ENCODE assay signal across 8 cellular contexts in the genomic region with DNA sequence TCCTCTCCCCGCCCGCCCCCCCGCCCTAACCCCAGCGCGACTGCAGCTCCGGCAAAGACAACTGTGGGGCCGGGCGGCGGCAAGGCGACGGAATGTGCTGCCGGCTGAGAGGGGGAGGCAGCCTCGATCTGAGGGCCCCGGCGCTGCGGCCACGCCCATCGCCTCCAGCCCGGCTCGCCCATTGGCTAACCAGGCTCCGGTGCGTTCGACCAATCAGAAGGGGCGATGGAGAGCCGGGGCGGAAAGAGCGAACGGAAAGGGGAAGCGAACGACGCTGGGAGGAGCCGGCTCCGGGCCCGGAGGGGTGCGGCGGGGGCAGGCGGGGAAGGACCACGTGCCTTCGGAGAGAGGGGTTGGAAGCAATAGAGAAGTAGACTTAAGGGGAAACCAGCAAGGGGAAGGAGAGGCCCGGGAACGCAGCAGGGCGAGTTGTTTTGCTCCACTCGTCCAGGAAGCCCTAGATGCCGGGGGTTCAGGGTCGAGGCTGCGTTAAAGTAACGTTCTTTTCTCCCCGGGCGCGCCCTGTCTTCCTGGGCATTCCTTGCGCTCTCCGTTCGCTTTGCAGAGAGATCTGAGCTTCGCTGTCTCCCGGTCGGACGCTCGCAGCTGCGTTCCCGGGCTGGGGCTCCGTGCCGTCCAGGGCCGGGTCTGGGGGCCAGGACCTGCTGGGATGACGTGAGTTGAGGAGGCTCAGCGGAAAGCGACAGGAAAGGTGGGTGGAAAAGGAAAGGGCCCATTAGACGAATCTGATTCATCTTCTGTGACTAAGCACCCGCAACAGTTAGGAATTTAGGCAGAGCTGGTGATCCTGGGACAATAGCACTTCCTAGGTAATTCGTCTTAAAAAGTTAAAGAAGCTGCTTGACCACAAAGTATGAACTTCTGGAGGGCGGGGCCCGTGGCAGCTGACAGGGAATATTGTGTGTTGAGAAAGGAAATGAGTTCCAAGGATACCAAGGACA. TPM values are rescaled to one million over a fixed set of nuclear protein-coding genes. Genes with fewer than 3 reads are reported as not detected.
DNase-seq lines count a peak whose midpoint lies in the region; ATAC-seq, FAIRE-seq and TF ChIP-seq lines count a peak whose summit lies in the region.

Gene KPNA4, minus strand, starts transcription at position 130 of the 962 bp plus-strand sequence. CDS start 289 bp downstream, outside the sequence.

- H3K4ac ChIP-seq in H1 (replicated peaks; ENCODE audit: insufficient read length, low read depth, low read length) = peak within 1 kb of the TSS; percentile 23
- peak within 1 kb of the TSS; percentile 84 to 85 for H3K4ac ChIP-seq in mesenchymal stem cell (ENCODE audit: low read depth in 1 of 2, low read length in 2 of 2)

- H3K18ac ChIP-seq in H1 (ENCODE audit: extremely low read depth, low read length) = peak within 1 kb of the TSS; percentile 86
- H3K18ac ChIP-seq in mesenchymal stem cell (ENCODE audit: low read depth in 1 of 2, low read length in 2 of 2) = peak within 1 kb of the TSS; percentile 89 to 94

- peaks cover 2 to 10% of the 10 kb centered on the region in 2 experiments for H4K20me1 ChIP-seq in H1 (replicated peaks in 1 of 2; ENCODE audit: control insufficient read depth in 1 of 2, insufficient read depth in 2 of 2, low read length in 2 of 2)

- H2BK20ac ChIP-seq in H1 (ENCODE audit: low read length) = no peak within 1 kb of the TSS

- H3K9ac ChIP-seq in H1 (replicated peaks in 1 of 4; ENCODE audit: extremely low read depth in 1 of 4, low read depth in 3 of 4, low read length in 3 of 4) (peak within 1 kb of the TSS; percentile 82 to 97 (median 87)), mesenchymal stem cell (ENCODE audit: low read length) (peak within 1 kb of the TSS; percentile 98)

- POLR2A ChIA-PET in H1 (lab: Charles Lee; ENCODE audit: partially characterized antibody) = interaction anchor here (0.7 to 4.4 kb wide), 9 partner anchors 9 to 656 kb away, joined by 3 to 25 read pairs (median 4); partner anchors contain the start of genes NMD3, PPM1L and TRIM59

- H2BK120ac ChIP-seq in H1 (replicated peaks; ENCODE audit: low read depth, low read length) = no peak within 1 kb of the TSS
- H2BK120ac ChIP-seq in mesenchymal stem cell (ENCODE audit: low read depth, low read length) = peak within 1 kb of the TSS; percentile 93

- ATAC-seq in GM21367 (IDR thresholded peaks at IDR 0.05; ENCODE audit: unreplicated experiment) = peak; percentile 90

- H3K79me2 ChIP-seq in H1 (ENCODE audit: control insufficient read depth in 1 of 2, insufficient read depth in 2 of 2, low read length in 2 of 2) = peaks cover 8 to 43% of the 10 kb centered on the region in 2 experiments

- CTCF ChIA-PET in H1 (lab: Charles Lee; ENCODE audit: partially characterized antibody) = interaction anchor here (0.8 kb wide), 1 partner anchor 16 kb away, joined by 4 read pairs; no protein-coding TSS in a partner anchor

- H3K4me3 ChIP-seq in H1 (ENCODE audit: extremely low read depth in 1 of 4, insufficient read depth in 2 of 4, low read depth in 3 of 4, low read length in 4 of 4) (peak within 1 kb of the TSS; percentile 76 to 91 (median 82)), mesenchymal stem cell (ENCODE audit: insufficient read depth in 1 of 2, low read depth in 1 of 2, low read length in 2 of 2) (peak within 1 kb of the TSS; percentile 88 to 93)

- H2BK15ac ChIP-seq in H1 (ENCODE audit: low read length) = no peak within 1 kb of the TSS; the same call in 1 of the 2 replicates
- peak within 1 kb of the TSS; percentile 93 for H2BK15ac ChIP-seq in mesenchymal stem cell (ENCODE audit: low read depth, poor library complexity, severe bottlenecking)

- peaks cover 8% of the 10 kb centered on the region; the same call in 1 of the 2 replicates for H3K23me2 ChIP-seq in H1 (ENCODE audit: low read depth, low read length)

- TF ChIP-seq EP300 in H1 (IDR thresholded peaks at IDR 0.05; ENCODE audit: borderline replicate concordance in 1 of 2, low read depth in 2 of 2, low read length in 2 of 2) = no peak

- H2BK12ac ChIP-seq in H1 (ENCODE audit: low read depth, low read length) (no peak within 1 kb of the TSS; the same call in 1 of the 2 replicates), mesenchymal stem cell (ENCODE audit: low read length in 2 of 2) (peak within 1 kb of the TSS in 1 of 2 experiments; percentile 28)

- TF ChIP-seq POLR2A in H1 (IDR thresholded peaks at IDR 0.05; ENCODE audit: control extremely low read depth in 1 of 2, low read depth in 2 of 2, low read length in 2 of 2) = peak; percentile 81 to 84

- peak within 1 kb of the TSS; percentile 84 for H2BK5ac ChIP-seq in H1 (ENCODE audit: low read depth, low read length)
- peak within 1 kb of the TSS; percentile 83 for H2BK5ac ChIP-seq in mesenchymal stem cell (ENCODE audit: low read depth, low read length, poor library complexity, severe bottlenecking)

- H3K23ac ChIP-seq in H1 (ENCODE audit: insufficient read length) (no peak within 1 kb of the TSS), mesenchymal stem cell (ENCODE audit: low read length in 2 of 2) (no peak within 1 kb of the TSS)

- FAIRE-seq in HTR-8/SVneo (lab: Jason Lieb, UNC) (peak; percentile 89), H1 (lab: Jason Lieb, UNC) (no peak)

- no peak within 1 kb of the TSS for H3K14ac ChIP-seq in H1 (ENCODE audit: insufficient read length)
- peak within 1 kb of the TSS; percentile 94 to 96 for H3K14ac ChIP-seq in mesenchymal stem cell (ENCODE audit: low read length in 2 of 2)

- peaks cover 7 to 8% of the 10 kb centered on the region in 2 experiments; a peak in 2 of 4 replicates for H3K9me3 ChIP-seq in H1 (ENCODE audit: insufficient read depth in 2 of 2, low read depth in 1 of 2, low read length in 1 of 2)
- no peaks in the 10 kb centered on the region for H3K9me3 ChIP-seq in mesenchymal stem cell (ENCODE audit: control insufficient read depth, low read length)

- WGBS in H1 (ENCODE audit: extremely low coverage in 1 of 2, insufficient coverage in 1 of 2, insufficient read length in 1 of 2, insufficient replicate concordance in 2 of 2, low coverage in 1 of 2, low lambda C conversion rate in 2 of 2, missing lambda C conversion rate in 1 of 2), 2 experiments = 0% methylated on average over 46 of the region's 71 CpGs; no CpG with 5 or more reads in 1 of the 2 experiments
- under 1% methylated on average over 64 of the region's 71 CpGs for WGBS in mesenchymal stem cell

- H2AFZ ChIP-seq in H1 (ENCODE audit: low read length) = peak within 1 kb of the TSS; percentile 70
- H2AFZ ChIP-seq in mesenchymal stem cell (ENCODE audit: low read depth, low read length) = peak within 1 kb of the TSS; percentile 87

- H4K8ac ChIP-seq in H1 (ENCODE audit: extremely low read depth, insufficient read depth, low read length) (peak within 1 kb of the TSS; percentile 94), mesenchymal stem cell (ENCODE audit: low read length) (peak within 1 kb of the TSS; percentile 16)

- H3K27ac ChIP-seq in H1 (ENCODE audit: low read depth, low read length) (peak within 1 kb of the TSS; percentile 91), mesenchymal stem cell (ENCODE audit: low read length, poor library complexity, severe bottlenecking) (peak within 1 kb of the TSS; percentile 99)

- peak within 1 kb of the TSS; percentile 82 for H4K91ac ChIP-seq in H1 (replicated peaks; ENCODE audit: insufficient read length, low read length)
- H4K91ac ChIP-seq in mesenchymal stem cell (ENCODE audit: low read length) = peak within 1 kb of the TSS; percentile 82

- no peaks in the 10 kb centered on the region for H3K79me1 ChIP-seq in H1 (ENCODE audit: low read depth, low read length)
- peaks cover 14% of the 10 kb centered on the region for H3K79me1 ChIP-seq in mesenchymal stem cell (replicated peaks; ENCODE audit: low read length, poor library complexity, severe bottlenecking)

- DNase-seq in COLO829 (ENCODE audit: low spot score) (peak; percentile 96), HTR-8/SVneo (ENCODE audit: insufficient read length, low spot score) (peak; percentile 96), NOMO-1 treated with dmso at 0.1 percent for 144 hours (lab: John Stamatoyannopoulos, UW; ENCODE audit: unreplicated experiment) (peak; percentile 100), H1 (ENCODE audit: low read depth in 1 of 2, low spot score in 2 of 2) (peak; percentile 92 to 95), mesenchymal stem cell (peak; percentile 98)
- DNase-seq in activated CD8-positive, alpha-beta memory T cell treated with anti-CD3 and anti-CD28 coated beads for 48 hours (ENCODE audit: low read depth in 2 of 3, low spot score in 2 of 3) = peak; percentile 73 to 94 (median 88)
- peak; percentile 96 for DNase-seq in stimulated activated CD8-positive, alpha-beta memory T cell treated with anti-CD3 and anti-CD28 coated beads, Interleukin-12 subunit alpha, Interleukin-12 subunit beta, amount 100 ng/mL, for 4 hours (ENCODE audit: low read depth)

- peaks cover 0 to 4% (median 1%) of the 10 kb centered on the region in 4 experiments; a peak in 4 of 7 replicates for H3K4me1 ChIP-seq in H1 (replicated peaks in 1 of 4; ENCODE audit: control insufficient read depth in 3 of 4, insufficient read depth in 4 of 4, low read length in 3 of 4)
- peaks cover 2% of the 10 kb centered on the region for H3K4me1 ChIP-seq in mesenchymal stem cell (ENCODE audit: control insufficient read depth, insufficient read depth, low read depth, low read length)

- H3K4me2 ChIP-seq in H1 (ENCODE audit: insufficient read depth in 1 of 2, low read depth in 2 of 2, low read length in 2 of 2) (peak within 1 kb of the TSS; percentile 91 to 96), mesenchymal stem cell (ENCODE audit: low read length, poor library complexity, severe bottlenecking) (peak within 1 kb of the TSS; percentile 76)

- peak within 1 kb of the TSS; percentile 54 for H3K56ac ChIP-seq in H1 (replicated peaks; ENCODE audit: insufficient read length, low read depth, low read length)

- H2AK5ac ChIP-seq in H1 (ENCODE audit: low read depth, low read length) = no peak within 1 kb of the TSS
- H2AK5ac ChIP-seq in mesenchymal stem cell (ENCODE audit: low read length, severe bottlenecking) = no peak within 1 kb of the TSS

- H3K36me3 ChIP-seq in H1 (ENCODE audit: control insufficient read depth in 2 of 4, insufficient read depth in 4 of 4, low read length in 3 of 4) = peaks cover 0 to 8% (median 4%) of the 10 kb centered on the region in 4 experiments; a peak in 2 of 8 replicates
- H3K36me3 ChIP-seq in mesenchymal stem cell (ENCODE audit: control insufficient read depth in 1 of 2, insufficient read depth in 2 of 2, low read depth in 1 of 2, low read length in 2 of 2) = peaks cover 9 to 15% of the 10 kb centered on the region in 2 experiments

- H4K5ac ChIP-seq in H1 (ENCODE audit: insufficient read length, low read depth, low read length) = peak within 1 kb of the TSS; percentile 73

- TF ChIP-seq CTCF in H1 (IDR thresholded peaks at IDR 0.05; ENCODE audit: control extremely low read depth in 1 of 3, insufficient read depth in 1 of 3, low read depth in 1 of 3, low read length in 3 of 3) = no peak

- H3K27me3 ChIP-seq in H1 (replicated peaks in 1 of 4; ENCODE audit: control insufficient read depth in 3 of 4, extremely low read depth in 1 of 4, insufficient read depth in 3 of 4, low read length in 3 of 4) (no peaks in the 10 kb centered on the region), mesenchymal stem cell (ENCODE audit: control insufficient read depth in 1 of 2, insufficient read depth in 1 of 2, low read length in 2 of 2) (no peaks in the 10 kb centered on the region)

- no peak; a peak in 1 of 4 replicates for TF ChIP-seq RAD21 in H1 (IDR thresholded peaks at IDR 0.05 in 1 of 2, conservative IDR thresholded peaks at IDR 0.05 in 1 of 2; ENCODE audit: low read depth in 2 of 2, low read length in 2 of 2)

RNA-seq across cellular contexts. Expression of gene KPNA4, which starts in this region (rescaled TPM):
- 81.9 and 86.7 TPM in 2 replicates for total RNA-seq in H1 (2021; fragmentation: NEBNext Ultra II Directional; extraction: Animal tissue kit (Norgen Biotek cat#: 25700))
- polyA plus RNA-seq in H1 (2011; rRNA removed) = 7.6 and 13.2 TPM in 2 replicates
- polyA plus RNA-seq in H1 (2011; cell fraction: cytosol; rRNA removed) = 12.7 TPM
- 6.9 TPM for polyA plus RNA-seq in H1 (2011; cell fraction: nucleus; rRNA removed)
- polyA plus RNA-seq in H1 (2012, experiment 1 of 2) = 16.2 to 30.6 TPM (median 18.9 TPM) in 4 replicates
- 2.0 TPM for polyA plus RNA-seq in H1 (2012, experiment 2 of 2)
- 25.4 TPM for polyA plus RNA-seq in H1 (2013, experiment 1 of 2)
- polyA plus RNA-seq in H1 (2013, experiment 2 of 2) = 23.1 TPM
- 33.4 and 37.6 TPM in 2 replicates for polyA minus RNA-seq in H1 (2011; rRNA and poly(A)+ RNA removed)
- 45.5 TPM for polyA minus RNA-seq in H1 (2011; cell fraction: cytosol; rRNA and poly(A)+ RNA removed)
- polyA minus RNA-seq in H1 (2011; cell fraction: nucleus; rRNA and poly(A)+ RNA removed) = 53.7 TPM
- 22.4 TPM for polyA plus RNA-seq in mesenchymal stem cell (2013, experiment 1 of 2)
- 25.8 TPM for polyA plus RNA-seq in mesenchymal stem cell (2013, experiment 2 of 2)

Comparison
In these comparisons a context has a peak if more than half of its experiments do, and no peak if none do; other contexts are left out.
1. Peak in every context shown above with its lines: DNase-seq, ATAC-seq, H3K4me3 ChIP-seq and H3K27ac ChIP-seq.